7 cellular contexts compared by ENCODE assay signal in the genomic region with DNA sequence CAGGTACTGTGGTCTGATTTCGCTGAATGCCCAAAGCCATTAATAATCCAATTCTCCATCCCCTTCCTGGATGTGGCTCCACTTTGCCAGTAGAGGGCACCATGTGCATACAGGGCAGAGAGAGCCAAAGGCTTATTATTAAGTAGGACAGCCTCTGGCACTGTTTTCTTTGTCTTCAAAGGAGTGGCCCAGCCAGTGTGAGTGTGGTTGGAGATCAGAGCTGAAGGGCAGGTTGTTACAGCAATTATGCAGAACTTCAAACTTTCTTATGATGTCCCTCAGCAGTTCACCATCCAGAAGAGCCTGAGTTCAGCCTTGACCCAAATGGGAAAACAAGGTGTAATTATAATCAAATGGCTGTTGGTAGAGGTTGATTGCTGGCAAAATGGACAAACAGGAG. TPM values are rescaled to one million over a fixed set of nuclear protein-coding genes. Genes with fewer than 3 reads are reported as not detected.
DNase-seq lines count a peak whose midpoint lies in the region; ATAC-seq and TF ChIP-seq lines count a peak whose summit lies in the region.

No MANE protein-coding gene starts in this region.

- no peak overlapping the region for H3K4me3 ChIP-seq in GM12875 (ENCODE audit: low read depth, low read length)
- H3K4me3 ChIP-seq in HEK293 (ENCODE audit: low read depth, low read length), result no peak overlapping the region

- H3K36me3 ChIP-seq in HEK293 (ENCODE audit: control insufficient read depth in 2 of 2, insufficient read depth in 1 of 2, low read length in 2 of 2), result no peaks in the 10 kb centered on the region

- DNase-seq in M059J (ENCODE audit: low read depth) (peak; percentile 81), SK-N-DZ (ENCODE audit: low spot score) (peak; percentile 76), Right ventricle myocardium superior (peak; percentile 59), retina (peak; percentile 54)
- DNase-seq in activated naive CD8-positive, alpha-beta T cell treated with anti-CD3 and anti-CD28 coated beads for 36 hours, result peak; percentile 60

- no peaks in the 10 kb centered on the region for H3K4me1 ChIP-seq in HEK293 (ENCODE audit: control insufficient read depth, insufficient read depth, low read length)

- TF ChIP-seq CTCF in GM12875 (IDR thresholded peaks at IDR 0.05; ENCODE audit: borderline replicate concordance, insufficient read depth, low read depth, low read length) (peak; percentile 83), HEK293 (tag by site-specific recombination; IDR thresholded peaks at IDR 0.05) (peak; percentile 71; the same call in 1 of the 2 replicates)

- no peaks in the 10 kb centered on the region for H3K9me3 ChIP-seq in HEK293 (ENCODE audit: control insufficient read depth, insufficient read depth, low read depth, low read length)

- intact Hi-C loops in Right ventricle myocardium superior (cut with DNase I), result loop anchor here (2.0 kb wide), 1 partner anchor 216 kb away; no protein-coding TSS in a partner anchor

- no peak overlapping the region for H3K4me3 Mint-ChIP-seq in activated naive CD8-positive, alpha-beta T cell treated with anti-CD3 and anti-CD28 coated beads for 36 hours

- ATAC-seq in Right ventricle myocardium superior (ENCODE audit: poor library complexity), result peak; percentile 99

- peaks cover 4% of the 10 kb centered on the region for H3K4me1 Mint-ChIP-seq in activated naive CD8-positive, alpha-beta T cell treated with anti-CD3 and anti-CD28 coated beads for 36 hours

- no peaks in the 10 kb centered on the region for H3K27me3 Mint-ChIP-seq in activated naive CD8-positive, alpha-beta T cell treated with anti-CD3 and anti-CD28 coated beads for 36 hours

- H3K9me3 Mint-ChIP-seq in activated naive CD8-positive, alpha-beta T cell treated with anti-CD3 and anti-CD28 coated beads for 36 hours, result no peaks in the 10 kb centered on the region

- H3K36me3 Mint-ChIP-seq in activated naive CD8-positive, alpha-beta T cell treated with anti-CD3 and anti-CD28 coated beads for 36 hours, result no peaks in the 10 kb centered on the region

- CTCF ChIA-PET in HEK293 (lab: Yijun Ruan, JAX), result interaction anchor here (0.5 to 6.4 kb wide), 61 partner anchors 10 to 1202 kb away, joined by 3 to 116 read pairs (median 4); no protein-coding TSS in a partner anchor

- H3K27ac ChIP-seq in HEK293 (ENCODE audit: extremely low read depth, low read depth, low read length), result no peak overlapping the region

- POLR2A ChIA-PET in HEK293 (lab: Yijun Ruan, JAX), result interaction anchor here (1.0 to 1.2 kb wide), 2 partner anchors 105 to 218 kb away, joined by 3 to 4 read pairs; a partner anchor contains a TSS

- H3K27ac Mint-ChIP-seq in activated naive CD8-positive, alpha-beta T cell treated with anti-CD3 and anti-CD28 coated beads for 36 hours, result no peak overlapping the region

TF ChIP-seq in HEK293, 187 proteins besides CTCF, POLR2A, EP300 and RAD21:
- TF ChIP-seq, protein P1, sequence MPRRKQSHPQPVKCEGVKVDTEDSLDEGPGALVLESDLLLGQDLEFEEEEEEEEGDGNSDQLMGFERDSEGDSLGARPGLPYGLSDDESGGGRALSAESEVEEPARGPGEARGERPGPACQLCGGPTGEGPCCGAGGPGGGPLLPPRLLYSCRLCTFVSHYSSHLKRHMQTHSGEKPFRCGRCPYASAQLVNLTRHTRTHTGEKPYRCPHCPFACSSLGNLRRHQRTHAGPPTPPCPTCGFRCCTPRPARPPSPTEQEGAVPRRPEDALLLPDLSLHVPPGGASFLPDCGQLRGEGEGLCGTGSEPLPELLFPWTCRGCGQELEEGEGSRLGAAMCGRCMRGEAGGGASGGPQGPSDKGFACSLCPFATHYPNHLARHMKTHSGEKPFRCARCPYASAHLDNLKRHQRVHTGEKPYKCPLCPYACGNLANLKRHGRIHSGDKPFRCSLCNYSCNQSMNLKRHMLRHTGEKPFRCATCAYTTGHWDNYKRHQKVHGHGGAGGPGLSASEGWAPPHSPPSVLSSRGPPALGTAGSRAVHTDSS (tag by site-specific recombination; IDR thresholded peaks at IDR 0.05), result no peak
- TF ChIP-seq ZBTB20 (tag by site-specific recombination; IDR thresholded peaks at IDR 0.05) (no peak), MZF1 (tag by site-specific recombination; IDR thresholded peaks at IDR 0.05; ENCODE audit: borderline replicate concordance) (no peak), YY2 (tag by site-specific recombination; IDR thresholded peaks at IDR 0.05) (no peak), ZNF654 (tag by site-specific recombination; IDR thresholded peaks at IDR 0.05; ENCODE audit: low read depth) (peak; percentile 83), ZNF701 (tag by site-specific recombination; IDR thresholded peaks at IDR 0.05) (no peak), ZNF664 (tag by site-specific recombination; IDR thresholded peaks at IDR 0.05) (no peak), ZNF19 (tag by site-specific recombination; IDR thresholded peaks at IDR 0.05; ENCODE audit: low read depth) (no peak), ZNF274 (IDR thresholded peaks at IDR 0.05; ENCODE audit: low read length) (no peak), ZNF274 (tag by site-specific recombination; IDR thresholded peaks at IDR 0.05; ENCODE audit: borderline replicate concordance) (no peak), ZNF394 (tag by site-specific recombination; IDR thresholded peaks at IDR 0.05; ENCODE audit: borderline replicate concordance) (peak; percentile 56; the same call in 1 of the 2 replicates), ZBTB17 (tag by site-specific recombination; IDR thresholded peaks at IDR 0.05) (0 out of 2 replicates have a peak, but pooled peaks have one; percentile 33)
- TF ChIP-seq, protein P2, sequence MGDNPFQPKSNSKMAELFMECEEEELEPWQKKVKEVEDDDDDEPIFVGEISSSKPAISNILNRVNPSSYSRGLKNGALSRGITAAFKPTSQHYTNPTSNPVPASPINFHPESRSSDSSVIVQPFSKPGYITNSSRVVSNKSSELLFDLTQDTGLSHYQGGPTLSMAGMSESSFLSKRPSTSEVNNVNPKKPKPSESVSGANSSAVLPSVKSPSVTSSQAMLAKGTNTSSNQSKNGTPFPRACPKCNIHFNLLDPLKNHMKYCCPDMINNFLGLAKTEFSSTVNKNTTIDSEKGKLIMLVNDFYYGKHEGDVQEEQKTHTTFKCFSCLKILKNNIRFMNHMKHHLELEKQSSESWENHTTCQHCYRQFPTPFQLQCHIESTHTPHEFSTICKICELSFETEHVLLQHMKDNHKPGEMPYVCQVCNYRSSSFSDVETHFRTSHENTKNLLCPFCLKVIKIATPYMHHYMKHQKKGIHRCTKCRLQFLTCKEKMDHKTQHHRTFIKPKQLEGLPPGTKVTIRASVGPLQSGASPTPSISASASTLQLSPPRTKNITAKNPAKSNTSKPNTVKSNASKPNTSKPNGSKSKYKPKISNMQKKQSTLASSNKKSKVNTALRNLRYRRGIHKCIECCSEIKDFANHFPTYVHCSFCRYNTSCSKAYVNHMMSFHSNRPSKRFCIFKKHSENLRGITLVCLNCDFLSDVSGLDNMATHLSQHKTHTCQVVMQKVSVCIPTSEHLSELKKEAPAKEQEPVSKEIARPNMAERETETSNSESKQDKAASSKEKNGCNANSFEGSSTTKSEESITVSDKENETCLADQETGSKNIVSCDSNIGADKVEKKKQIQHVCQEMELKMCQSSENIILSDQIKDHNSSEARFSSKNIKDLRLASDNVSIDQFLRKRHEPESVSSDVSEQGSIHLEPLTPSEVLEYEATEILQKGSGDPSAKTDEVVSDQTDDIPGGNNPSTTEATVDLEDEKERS (tag by site-specific recombination; IDR thresholded peaks at IDR 0.05), result no peak
- TF ChIP-seq, protein P3, sequence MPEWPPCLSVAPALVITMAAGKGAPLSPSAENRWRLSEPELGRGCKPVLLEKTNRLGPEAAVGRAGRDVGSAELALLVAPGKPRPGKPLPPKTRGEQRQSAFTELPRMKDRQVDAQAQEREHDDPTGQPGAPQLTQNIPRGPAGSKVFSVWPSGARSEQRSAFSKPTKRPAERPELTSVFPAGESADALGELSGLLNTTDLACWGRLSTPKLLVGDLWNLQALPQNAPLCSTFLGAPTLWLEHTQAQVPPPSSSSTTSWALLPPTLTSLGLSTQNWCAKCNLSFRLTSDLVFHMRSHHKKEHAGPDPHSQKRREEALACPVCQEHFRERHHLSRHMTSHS (tag by site-specific recombination; IDR thresholded peaks at IDR 0.05), result no peak
TF ChIP-seq in HEK293: peak in this region for 3.

RNA-seq across cellular contexts. Expression of a gene that starts 38.6 kb away (rescaled TPM):
- 42.3 and 47.3 TPM in 2 replicates for total RNA-seq in M059J (2014; rRNA removed; shearing (Covaris generic))
- polyA plus RNA-seq in SK-N-DZ (2014; cell fraction: cytosol; rRNA removed), result 8.0 and 12.0 TPM in 2 replicates
- 3.9 and 6.3 TPM in 2 replicates for polyA plus RNA-seq in SK-N-DZ (2014; cell fraction: nucleus; rRNA removed)
- 10 to 100 TPM; 69.0 to 71.2 TPM for total RNA-seq in activated naive CD8-positive, alpha-beta T cell treated with anti-CD3 and anti-CD28 coated beads for 36 hours
- total RNA-seq in Right ventricle myocardium superior, result 7.9 TPM
